In genomic region chr12:53213348-53213747, GRCh38 we compare ENCODE assay signal across 8 cellular contexts. TPM values are rescaled to one million over a fixed set of nuclear protein-coding genes. Genes with fewer than 3 reads are reported as not detected.
DNase-seq lines count a peak whose midpoint lies in the region; ATAC-seq and TF ChIP-seq lines count a peak whose summit lies in the region.

No MANE protein-coding gene starts in this region.

- H3K27ac ChIP-seq in 22Rv1: no peak overlapping the region

- H3K9me3 Mint-ChIP-seq in T-cell: no peaks in the 10 kb centered on the region

- DNase-seq in GM13976 (ENCODE audit: low spot score) (peak; percentile 84), NCI-H128 (lab: John Stamatoyannopoulos, UW; ENCODE audit: unreplicated experiment) (peak; percentile 56), T-cell (peak; percentile 57 to 86 (median 78)), left cardiac atrium (peak; percentile 91), sciatic nerve (ENCODE audit: low spot score) (peak; percentile 90)
- DNase-seq in activated naive CD8-positive, alpha-beta T cell treated with anti-CD3 and anti-CD28 coated beads, Interleukin-2, amount 50 U/mL, for 16 hours (ENCODE audit: low read depth, low spot score): peak; percentile 59

- CTCF ChIA-PET in T-cell (lab: Charles Lee): interaction anchor here (0.7 to 5.0 kb wide), 21 partner anchors 13 to 1816 kb away, joined by 3 to 34 read pairs (median 5); partner anchors contain the start of genes AAAS (in 2 of the 2), ESPL1 (in 2 of the 2) and PFDN5 (in 1 of the 2)

- intact Hi-C loops in left cardiac atrium (cut with DNase I): loop anchor here (1.0 to 5.0 kb wide), 3 partner anchors 39 to 74 kb away; a partner anchor contains a TSS
- intact Hi-C loops in sciatic nerve (cut with DNase I): loop anchor here (2.0 kb wide), 1 partner anchor 75 kb away; no protein-coding TSS in a partner anchor

- H3K4me3 Mint-ChIP-seq in T-cell: no peak overlapping the region

- ATAC-seq in T-cell (replicated peaks in 1 of 4) (peak; percentile 65 to 82 (median 67)), left cardiac atrium (peak; percentile 78 to 80), sciatic nerve (peak; percentile 74), GM18907 (IDR thresholded peaks at IDR 0.05; ENCODE audit: unreplicated experiment) (no peak)

- peak overlapping the region; percentile 64 to 78 for H3K27ac Mint-ChIP-seq in T-cell

- POLR2A ChIA-PET in T-cell (lab: Charles Lee): no interaction called here

- TF ChIP-seq CTCF in 22Rv1 (IDR thresholded peaks at IDR 0.05): peak; percentile 100
- peak; percentile 90 for TF ChIP-seq CTCF in GM13976 (IDR thresholded peaks at IDR 0.05; ENCODE audit: borderline replicate concordance, control extremely low read depth, extremely low read depth, insufficient read depth, missing control alignments)

- peaks cover 28% of the 10 kb centered on the region for H3K36me3 Mint-ChIP-seq in T-cell

- H3K27me3 Mint-ChIP-seq in T-cell: no peaks in the 10 kb centered on the region

- in situ Hi-C loops in GM13976 (cut with MboI; ENCODE audit: low sequenced_read_pairs, unreplicated experiment): loop anchor here (5.0 kb wide), 1 partner anchor 74 kb away; no protein-coding TSS in a partner anchor

- H3K4me1 Mint-ChIP-seq in T-cell: peaks cover 78 to 81% (median 79%) of the 10 kb centered on the region in 3 donors

RNA-seq across cellular contexts. Expression of gene ITGB7, which starts 6.3 kb away (rescaled TPM):
- 100 to 1,000 TPM; 247 to 590 (median 469) TPM for total RNA-seq in T-cell
- total RNA-seq in left cardiac atrium: 1 to 10 TPM in 1 of 2 donors, under 1 TPM in 1; 0.81 to 2.1 TPM
- 33.4 TPM for total RNA-seq in sciatic nerve

RNA-seq across cellular contexts. Expression of gene RARG, which starts 18.7 kb away (rescaled TPM):
- 10 to 100 TPM; 20.3 to 91.3 (median 74.2) TPM for total RNA-seq in T-cell
- 10 to 100 TPM; 13.5 to 24.1 TPM for total RNA-seq in left cardiac atrium
- total RNA-seq in sciatic nerve: 56.3 TPM

RNA-seq across cellular contexts. Expression of gene CSAD, which starts 32.6 kb away (rescaled TPM):
- total RNA-seq in T-cell: 10 to 100 TPM; 48.6 to 69.6 (median 62.3) TPM
- total RNA-seq in left cardiac atrium: 10 to 100 TPM; 16.8 to 19.7 TPM
- total RNA-seq in sciatic nerve: 81.7 TPM

RNA-seq across cellular contexts. Expression of gene ZNF740, which starts 32.8 kb away (rescaled TPM):
- total RNA-seq in T-cell (10 to 100 TPM; 36.4 to 94.2 (median 83.9) TPM), left cardiac atrium (10 to 100 TPM; 19.0 to 20.0 TPM), sciatic nerve (51.0 TPM)

RNA-seq across cellular contexts. Expression of gene ESPL1, which starts 54.8 kb away (rescaled TPM):
- total RNA-seq in T-cell: 1 to 10 TPM; 1.2 to 2.5 (median 1.6) TPM
- total RNA-seq in left cardiac atrium: 1 to 10 TPM in 1 of 2 donors, under 1 TPM in 1; 0.58 to 1.3 TPM
- 1.2 TPM for total RNA-seq in sciatic nerve

Comparison
In these comparisons a context has a peak if more than half of its experiments do, and no peak if none do; other contexts are left out.
1. RNA of gene ITGB7, which starts 6.3 kb away (total RNA-seq): 247 to 590 TPM in T-cell and 33.4 TPM in sciatic nerve (single experiment); 0.81 to 2.1 TPM in left cardiac atrium; every median in the first group is over 10 times any median in the second.
2. Peak in every context shown above with its lines, with median percentiles within 50 percentile points of each other: DNase-seq.